Comparison of ENCODE assay signal across 1 cellular context in genomic region chr5:154081246-154081645, GRCh38.
TF ChIP-seq lines count a peak whose summit lies in the region.

No MANE protein-coding gene starts in this region.

TF ChIP-seq in K562, 482 proteins besides CTCF, POLR2A, EP300 and RAD21:
- TF ChIP-seq PTTG1 (tag; IDR thresholded peaks at IDR 0.05; ENCODE audit: low read depth) (no peak), ZNF707 (CRISPR knock-in tag; conservative IDR thresholded peaks at IDR 0.05) (no peak), SNRNP70 (optimal IDR thresholded peaks at IDR 0.05; ENCODE audit: low read depth, low read length) (no peak), ZNF239 (CRISPR knock-in tag; IDR thresholded peaks at IDR 0.05) (peak; percentile 8; the same call in 1 of the 2 replicates)
